Comparison of ENCODE assay signal across 8 cellular contexts in genomic region chrX:12791253-12792228, GRCh38. TPM values are rescaled to one million over a fixed set of nuclear protein-coding genes. Genes with fewer than 3 reads are reported as not detected.
DNase-seq lines count a peak whose midpoint lies in the region; ATAC-seq and TF ChIP-seq lines count a peak whose summit lies in the region.

PRPS2 (plus strand) TSS chrX:12791412; CDS start chrX:12791498, 86 bp downstream.

- H3K4me1 ChIP-seq in Peyer's patch (no peaks in the 10 kb centered on the region), neuronal stem cell (ENCODE audit: control insufficient read depth in 2 of 2, insufficient read depth in 1 of 2, low read depth in 1 of 2, low read length in 2 of 2) (no peaks in the 10 kb centered on the region)

- H3K18ac ChIP-seq in neuronal stem cell (ENCODE audit: low read length) = peak within 1 kb of the TSS; percentile 90

- peak within 1 kb of the TSS; percentile 75 for H3K4me3 ChIP-seq in BJ (ENCODE audit: low read depth, low read length)
- H3K4me3 ChIP-seq in Peyer's patch = peak within 1 kb of the TSS; percentile 58 to 75 (median 65)
- peak within 1 kb of the TSS; percentile 73 for H3K4me3 ChIP-seq in fibroblast of villous mesenchyme (ENCODE audit: low read depth, low read length)
- H3K4me3 ChIP-seq in neuronal stem cell (ENCODE audit: low read length in 2 of 2) = peak within 1 kb of the TSS; percentile 63 to 97

- H2BK120ac ChIP-seq in neuronal stem cell (ENCODE audit: low read depth, low read length) = no peak within 1 kb of the TSS

- no peak within 1 kb of the TSS for H2BK5ac ChIP-seq in neuronal stem cell (ENCODE audit: low read length)

- peak within 1 kb of the TSS; percentile 33 for H3K27ac Mint-ChIP-seq in activated T-helper 17 cell treated with anti-CD3 and anti-CD28 coated beads, Interleukin-2, amount 50 U/mL, for 72 hours

- H2BK15ac ChIP-seq in neuronal stem cell (ENCODE audit: low read length) = no peak within 1 kb of the TSS

- no peaks in the 10 kb centered on the region for H3K27me3 Mint-ChIP-seq in activated T-helper 17 cell treated with anti-CD3 and anti-CD28 coated beads, Interleukin-2, amount 50 U/mL, for 72 hours

- no peak within 1 kb of the TSS for H3K4ac ChIP-seq in neuronal stem cell (ENCODE audit: low read length)

- no peak within 1 kb of the TSS for H4K8ac ChIP-seq in neuronal stem cell (ENCODE audit: low read depth, low read length)

- H2AFZ ChIP-seq in neuronal stem cell (ENCODE audit: low read length) = peak within 1 kb of the TSS; percentile 93

- H3K27ac ChIP-seq in Peyer's patch (peak within 1 kb of the TSS; percentile 46 to 72 (median 53)), neuronal stem cell (replicated peaks; ENCODE audit: low read length) (no peak within 1 kb of the TSS)

- CTCF ChIA-PET in BJ (lab: Yijun Ruan, JAX) = interaction anchor here (0.8 to 1.6 kb wide), 2 partner anchors 20 to 22 kb away, joined by 3 to 6 read pairs; no protein-coding TSS in a partner anchor

- H3K4me3 Mint-ChIP-seq in activated T-helper 17 cell treated with anti-CD3 and anti-CD28 coated beads, Interleukin-2, amount 50 U/mL, for 72 hours = peak within 1 kb of the TSS; percentile 81

- H3K79me1 ChIP-seq in neuronal stem cell (ENCODE audit: low read depth, low read length) = no peaks in the 10 kb centered on the region

- H3K27me3 ChIP-seq in BJ (ENCODE audit: control insufficient read depth, insufficient read depth, low read length) (0 out of 2 replicates have a peak, but pooled peaks cover 2% of the 10 kb centered on the region), Peyer's patch (no peaks in the 10 kb centered on the region), neuronal stem cell (ENCODE audit: control insufficient read depth in 3 of 3, insufficient read depth in 3 of 3, low read depth in 1 of 3, low read length in 3 of 3) (peaks cover 0 to 13% (median 3%) of the 10 kb centered on the region in 3 experiments)

- TF ChIP-seq CTCF in BJ (IDR thresholded peaks at IDR 0.05; ENCODE audit: insufficient read depth, low read depth, low read length) (no peak), Peyer's patch (IDR thresholded peaks at IDR 0.05) (no peak), fibroblast of villous mesenchyme (IDR thresholded peaks at IDR 0.05; ENCODE audit: insufficient read depth, low read depth, low read length) (no peak), subcutaneous adipose tissue (IDR thresholded peaks at IDR 0.05; ENCODE audit: low read depth) (no peak)

- H3K23ac ChIP-seq in neuronal stem cell (ENCODE audit: low read depth, low read length, poor library complexity) = no peak within 1 kb of the TSS

- H2BK12ac ChIP-seq in neuronal stem cell (ENCODE audit: low read length) = no peak within 1 kb of the TSS

- peaks cover 18% of the 10 kb centered on the region for H3K36me3 Mint-ChIP-seq in activated T-helper 17 cell treated with anti-CD3 and anti-CD28 coated beads, Interleukin-2, amount 50 U/mL, for 72 hours (ENCODE audit: low read depth)

- H3K9me3 ChIP-seq in Peyer's patch = no peaks in the 10 kb centered on the region
- peaks cover 0 to 4% of the 10 kb centered on the region in 2 donors for H3K9me3 ChIP-seq in neuronal stem cell (replicated peaks in 1 of 2; ENCODE audit: control insufficient read depth in 2 of 2, insufficient read depth in 1 of 2, low read depth in 1 of 2, low read length in 2 of 2)

- DNase-seq in BJ (ENCODE audit: low read depth) (no peak), Peyer's patch (peak; percentile 69 to 85 (median 74)), fibroblast of villous mesenchyme (ENCODE audit: low read depth) (peak; percentile 24), neuronal stem cell (ENCODE audit: low spot score) (peak; percentile 48)

- H3K14ac ChIP-seq in neuronal stem cell (ENCODE audit: low read length) = no peak within 1 kb of the TSS

- WGBS in neuronal stem cell (ENCODE audit: extremely low coverage in 2 of 2, insufficient read length in 2 of 2, insufficient replicate concordance in 1 of 2), 2 donors = no CpG with 5 or more reads among the region's 113 CpGs

- H4K91ac ChIP-seq in neuronal stem cell (ENCODE audit: low read depth, low read length, poor library complexity) = no peak within 1 kb of the TSS

- TF ChIP-seq POLR2A in Peyer's patch (IDR thresholded peaks at IDR 0.05) = peak in 1 of 2 donors; percentile 11

- H3K9me3 Mint-ChIP-seq in activated T-helper 17 cell treated with anti-CD3 and anti-CD28 coated beads, Interleukin-2, amount 50 U/mL, for 72 hours = no peaks in the 10 kb centered on the region

- H3K36me3 ChIP-seq in BJ (ENCODE audit: control insufficient read depth, insufficient read depth, low read length) (no peaks in the 10 kb centered on the region), Peyer's patch (no peaks in the 10 kb centered on the region), neuronal stem cell (replicated peaks in 1 of 2; ENCODE audit: control insufficient read depth in 2 of 2, insufficient read depth in 2 of 2, low read length in 2 of 2) (peaks cover 0 to 5% of the 10 kb centered on the region in 2 donors)

- H3K4me1 Mint-ChIP-seq in activated T-helper 17 cell treated with anti-CD3 and anti-CD28 coated beads, Interleukin-2, amount 50 U/mL, for 72 hours = peaks cover 4% of the 10 kb centered on the region

- POLR2A ChIA-PET in BJ (lab: Charles Lee) = no interaction called here

- peak within 1 kb of the TSS; percentile 91 for H3K9ac ChIP-seq in neuronal stem cell (ENCODE audit: low read depth, low read length, poor library complexity)

- peak; percentile 82 for ATAC-seq in GM19372 (IDR thresholded peaks at IDR 0.05; ENCODE audit: low read depth, unreplicated experiment)
- peak; percentile 66 for ATAC-seq in HG03571 (IDR thresholded peaks at IDR 0.05; ENCODE audit: unreplicated experiment)
- ATAC-seq in activated T-helper 17 cell treated with anti-CD3 and anti-CD28 coated beads, Interleukin-2, amount 50 U/mL, for 72 hours (replicated peaks) = peak; percentile 94

- H2AK5ac ChIP-seq in neuronal stem cell (ENCODE audit: low read depth, low read length) = no peak within 1 kb of the TSS

- peak within 1 kb of the TSS; percentile 54 for H3K4me2 ChIP-seq in neuronal stem cell (ENCODE audit: insufficient read depth, low read length, poor library complexity, severe bottlenecking)

RNA-seq across cellular contexts. Expression of gene PRPS2, which starts in this region (rescaled TPM):
- 20.0 and 20.5 TPM in 2 replicates for polyA plus RNA-seq in BJ (2011; rRNA removed)
- polyA minus RNA-seq in BJ (2011; rRNA and poly(A)+ RNA removed) = 16.9 and 27.6 TPM in 2 replicates
- total RNA-seq in Peyer's patch (10 to 100 TPM in 3 of 4 donors, 1 to 10 TPM in 1; 8.4 to 32.2 (median 13.7) TPM), fibroblast of villous mesenchyme (21.6 and 30.2 TPM in 2 replicates), subcutaneous adipose tissue (10 to 100 TPM; 17.8 to 56.6 (median 25.5) TPM)
- total RNA-seq in activated T-helper 17 cell treated with anti-CD3 and anti-CD28 coated beads, Interleukin-2, amount 50 U/mL, for 72 hours = 10 to 100 TPM; 68.7 to 77.8 TPM
- polyA plus RNA-seq in neuronal stem cell (2013, experiment 1 of 2) = 9.1 TPM
- polyA plus RNA-seq in neuronal stem cell (2013, experiment 2 of 2) = 9.0 TPM
